ENCODE assay signal across 8 cellular contexts in genomic region chr2:163348843-163349395, GRCh38.
DNase-seq lines count a peak whose midpoint lies in the region; ATAC-seq and TF ChIP-seq lines count a peak whose summit lies in the region.

No MANE protein-coding gene starts in this region.

- no peaks in the 10 kb centered on the region for H3K27me3 ChIP-seq in naive thymus-derived CD4-positive, alpha-beta T cell (ENCODE audit: control insufficient read depth in 2 of 2, insufficient read depth in 2 of 2, low read length in 2 of 2)

- no peaks in the 10 kb centered on the region for H3K9me3 ChIP-seq in naive thymus-derived CD4-positive, alpha-beta T cell (ENCODE audit: control insufficient read depth in 2 of 3, low read length in 3 of 3)

- no peaks in the 10 kb centered on the region for H3K36me3 Mint-ChIP-seq in naive thymus-derived CD4-positive, alpha-beta T cell

- H3K9me3 Mint-ChIP-seq in naive thymus-derived CD4-positive, alpha-beta T cell, result peaks cover 0 to 10% (median 0%) of the 10 kb centered on the region in 11 donors

- H3K4me1 ChIP-seq in naive thymus-derived CD4-positive, alpha-beta T cell (ENCODE audit: control insufficient read depth in 2 of 2, insufficient read depth in 2 of 2, low read length in 2 of 2), result no peaks in the 10 kb centered on the region

- CTCF ChIA-PET in naive thymus-derived CD4-positive, alpha-beta T cell (lab: Charles Lee), result no interaction called here

- no peaks in the 10 kb centered on the region for H3K36me3 ChIP-seq in naive thymus-derived CD4-positive, alpha-beta T cell (ENCODE audit: control insufficient read depth in 2 of 3, insufficient read depth in 3 of 3, low read length in 3 of 3)

- H3K27ac ChIP-seq in naive thymus-derived CD4-positive, alpha-beta T cell (ENCODE audit: low read depth, low read length), result no peak overlapping the region

- POLR2A ChIA-PET in naive thymus-derived CD4-positive, alpha-beta T cell (lab: Charles Lee), result no interaction called here

- intact Hi-C loops in naive thymus-derived CD4-positive, alpha-beta T cell (cut with micrococcal nuclease), result no loop called here

- DNase-seq in Ammon's horn (ENCODE audit: low spot score), result peak; percentile 2
- DNase-seq in NCI-H69 (lab: John Stamatoyannopoulos, UW), result peak; percentile 88
- peak; percentile 7 for DNase-seq in epithelial cell of esophagus (ENCODE audit: low read depth)
- DNase-seq in naive thymus-derived CD4-positive, alpha-beta T cell, result no peak
- no peak for DNase-seq in NCI-H524 treated with DMSO at 0.1 percent for 48 hours (lab: John Stamatoyannopoulos, UW)
- no peak for DNase-seq in cortex of kidney (lab: John Stamatoyannopoulos, UW)

- TF ChIP-seq CTCF in epithelial cell of esophagus (IDR thresholded peaks at IDR 0.05; ENCODE audit: insufficient read depth, low read depth, low read length, missing control alignments), result no peak

- H3K4me3 ChIP-seq in epithelial cell of esophagus (ENCODE audit: low read length), result peak overlapping the region; percentile 32
- H3K4me3 ChIP-seq in naive thymus-derived CD4-positive, alpha-beta T cell (ENCODE audit: low read length), result no peak overlapping the region

- H3K27me3 Mint-ChIP-seq in naive thymus-derived CD4-positive, alpha-beta T cell, result peaks cover 0 to 16% (median 5%) of the 10 kb centered on the region in 5 donors

- no peak overlapping the region for H3K27ac Mint-ChIP-seq in naive thymus-derived CD4-positive, alpha-beta T cell

- ATAC-seq in naive thymus-derived CD4-positive, alpha-beta T cell, result peak; percentile 48
- no peak for ATAC-seq in GM21423 (IDR thresholded peaks at IDR 0.05; ENCODE audit: unreplicated experiment)
- no peak for ATAC-seq in HG03025 (IDR thresholded peaks at IDR 0.05; ENCODE audit: low FRiP score, unreplicated experiment)

- peaks cover 0 to 5% (median 0%) of the 10 kb centered on the region in 7 donors for H3K4me1 Mint-ChIP-seq in naive thymus-derived CD4-positive, alpha-beta T cell

- peak overlapping the region in 1 of 10 donors; percentile 14 for H3K4me3 Mint-ChIP-seq in naive thymus-derived CD4-positive, alpha-beta T cell

Comparison
In these comparisons a context has a peak if more than half of its experiments do, and no peak if none do; other contexts are left out.
1. DNase-seq: peak in Ammon's horn (single experiment), NCI-H69 (single experiment) and epithelial cell of esophagus (single experiment); none in naive thymus-derived CD4-positive, alpha-beta T cell (0 of 9), NCI-H524 treated with DMSO at 0.1 percent for 48 hours (single experiment) and cortex of kidney (single experiment).